9 cellular contexts compared by ENCODE assay signal in genomic region chr6:109455161-109455501, GRCh38. TPM values are rescaled to one million over a fixed set of nuclear protein-coding genes. Genes with fewer than 3 reads are reported as not detected.
DNase-seq lines count a peak whose midpoint lies in the region; ATAC-seq, FAIRE-seq and TF ChIP-seq lines count a peak whose summit lies in the region.
"Had no signal": no experiment of that assay in that cellular context is flagged by ENCODE, and none has a peak within 500 bp of the region (broad histone marks: within the 10 kb centered on the region; RNA-seq: fewer than 3 reads in every experiment).

No MANE protein-coding gene starts in this region.

- H3K4me1 ChIP-seq in astrocyte (ENCODE audit: insufficient read depth, low read length) (peaks cover 16% of the 10 kb centered on the region), stomach smooth muscle (ENCODE audit: control insufficient read depth, insufficient read depth, low read length) (peaks cover 17% of the 10 kb centered on the region)

- TF ChIP-seq CTCF in astrocyte (IDR thresholded peaks at IDR 0.05; ENCODE audit: insufficient read depth, low read depth, low read length): no peak

- peak overlapping the region; percentile 93 for H3K4me3 ChIP-seq in astrocyte (ENCODE audit: insufficient read depth, low read depth, low read length)
- H3K4me3 ChIP-seq in stomach smooth muscle (ENCODE audit: low read length in 2 of 2): peak overlapping the region; percentile 73 to 83

- peak overlapping the region; percentile 59 for H3K27ac ChIP-seq in astrocyte (ENCODE audit: low read depth, low read length)
- H3K27ac ChIP-seq in stomach smooth muscle (ENCODE audit: low read length): no peak overlapping the region

- peaks cover 6% of the 10 kb centered on the region for H3K4me1 Mint-ChIP-seq in astrocyte (ENCODE audit: low read depth, unreplicated experiment)
- H3K4me1 Mint-ChIP-seq in immature natural killer cell: peaks cover 58 to 72% of the 10 kb centered on the region in 2 donors

- peak overlapping the region; percentile 89 for H2AFZ ChIP-seq in astrocyte (ENCODE audit: low read depth, low read length)

- peak overlapping the region; percentile 95 for H3K4me2 ChIP-seq in astrocyte (ENCODE audit: low read length)

- H4K20me1 ChIP-seq in astrocyte (ENCODE audit: insufficient read depth, low read length): peaks cover 22% of the 10 kb centered on the region

- H3K27ac Mint-ChIP-seq in astrocyte (ENCODE audit: unreplicated experiment) (no peak overlapping the region), immature natural killer cell (peak overlapping the region; percentile 91 to 100 (median 97))

- H3K27me3 Mint-ChIP-seq in astrocyte (ENCODE audit: low read depth, unreplicated experiment): no peaks in the 10 kb centered on the region
- peaks cover 13 to 24% (median 15%) of the 10 kb centered on the region in 3 donors for H3K27me3 Mint-ChIP-seq in immature natural killer cell (ENCODE audit: low read depth in 3 of 3)

- peaks cover 23% of the 10 kb centered on the region for H3K79me2 ChIP-seq in astrocyte (ENCODE audit: insufficient read depth, low read length)

- H3K9me3 ChIP-seq in astrocyte (ENCODE audit: insufficient read depth, low read depth, low read length): no peaks in the 10 kb centered on the region
- no peaks in the 10 kb centered on the region for H3K9me3 ChIP-seq in stomach smooth muscle (ENCODE audit: control insufficient read depth in 2 of 2, low read length in 2 of 2)

- DNase-seq in NCI-H2227 (lab: John Stamatoyannopoulos, UW; ENCODE audit: unreplicated experiment) (peak; percentile 29), NCI-H2227 treated with DMSO at 0.1 percent for 48 hours (lab: John Stamatoyannopoulos, UW) (no peak), NCI-H69 (lab: John Stamatoyannopoulos, UW) (peak; percentile 59), astrocyte (ENCODE audit: low read depth) (no peak), immature natural killer cell (no peak), iPS-NIHi11 (ENCODE audit: low spot score) (no peak)

- FAIRE-seq in astrocyte (lab: Jason Lieb, UNC): no peak
- FAIRE-seq: endometrium had no signal

- H3K36me3 ChIP-seq in astrocyte (ENCODE audit: insufficient read depth, low read length): peaks cover 6% of the 10 kb centered on the region
- H3K36me3 ChIP-seq in stomach smooth muscle (ENCODE audit: control insufficient read depth in 2 of 2, insufficient read depth in 2 of 2, low read length in 2 of 2): no peaks in the 10 kb centered on the region

- peaks cover 13% of the 10 kb centered on the region for H3K36me3 Mint-ChIP-seq in astrocyte (ENCODE audit: low read depth, unreplicated experiment)
- H3K36me3 Mint-ChIP-seq in immature natural killer cell: peaks cover 4 to 10% (median 8%) of the 10 kb centered on the region in 3 donors

- H3K9me3 Mint-ChIP-seq in astrocyte (ENCODE audit: unreplicated experiment): no peaks in the 10 kb centered on the region
- no peaks in the 10 kb centered on the region for H3K9me3 Mint-ChIP-seq in immature natural killer cell

- ATAC-seq in HG02588 (IDR thresholded peaks at IDR 0.05; ENCODE audit: unreplicated experiment): peak; percentile 27

- H3K4me3 Mint-ChIP-seq in astrocyte (ENCODE audit: unreplicated experiment) (peak overlapping the region; percentile 95), immature natural killer cell (peak overlapping the region; percentile 96 to 99 (median 97))

- peak overlapping the region; percentile 88 for H3K9ac ChIP-seq in astrocyte (ENCODE audit: low read length)
- H3K9ac ChIP-seq in stomach smooth muscle (ENCODE audit: low read length in 2 of 2): peak overlapping the region in 1 of 2 donors; percentile 51

- H3K27me3 ChIP-seq in astrocyte (ENCODE audit: insufficient read depth, low read length) (no peaks in the 10 kb centered on the region), stomach smooth muscle (ENCODE audit: control insufficient read depth in 1 of 2, insufficient read depth in 2 of 2, low read length in 2 of 2) (peaks cover 2 to 23% of the 10 kb centered on the region in 2 donors)

RNA-seq across cellular contexts. Expression of gene MICAL1, which starts 0.4 kb away (rescaled TPM):
- total RNA-seq in astrocyte: 48.0 and 57.2 TPM in 2 replicates
- 10 to 100 TPM in 1 of 3 donors, 1 to 10 TPM in 2; 7.5 to 13.4 (median 9.5) TPM for polyA plus RNA-seq in immature natural killer cell

RNA-seq across cellular contexts. Expression of gene SMPD2, which starts 14.6 kb away (rescaled TPM):
- 4.9 and 6.2 TPM in 2 replicates for total RNA-seq in astrocyte
- 10 to 100 TPM; 10.2 to 19.0 (median 13.2) TPM for polyA plus RNA-seq in immature natural killer cell

RNA-seq across cellular contexts. Expression of gene PPIL6, which starts 14.7 kb away (rescaled TPM):
- total RNA-seq in astrocyte: 1.6 and 1.7 TPM in 2 replicates
- 1 to 10 TPM in 1 of 3 donors, under 1 TPM in 2; 0.15 to 1.0 (median 0.44) TPM for polyA plus RNA-seq in immature natural killer cell

RNA-seq across cellular contexts. Expression of gene ZBTB24, which starts 27.9 kb away (rescaled TPM):
- total RNA-seq in astrocyte: 8.4 and 9.3 TPM in 2 replicates
- 1 to 10 TPM; 3.1 to 6.6 (median 4.1) TPM for polyA plus RNA-seq in immature natural killer cell

Comparison
In these comparisons a context has a peak if more than half of its experiments do, and no peak if none do; other contexts are left out.
1. DNase-seq: peak in NCI-H2227 (single experiment) and NCI-H69 (single experiment); none in NCI-H2227 treated with DMSO at 0.1 percent for 48 hours (single experiment), astrocyte (single experiment), immature natural killer cell (0 of 3) and iPS-NIHi11 (single experiment).